In genomic region chr2:171778515-171778914, GRCh38 we compare ENCODE assay signal across 27 cellular contexts.
"Had no signal": no experiment of that assay in that cellular context is flagged by ENCODE, and none has a peak within 500 bp of the region (broad histone marks: within the 10 kb centered on the region; RNA-seq: fewer than 3 reads in every experiment).

No MANE protein-coding gene starts in this region.

- H3K27ac ChIP-seq: colonic mucosa, coronary artery, dorsolateral prefrontal cortex, epithelial cell of prostate, esophagus muscularis mucosa, esophagus squamous epithelium, foreskin keratinocyte, gastrocnemius medialis, gastroesophageal sphincter, heart left ventricle, heart right ventricle had no signal

- FAIRE-seq: colon, endothelial cell of umbilical vein had no signal

- H3K4me1 ChIP-seq: colonic mucosa, esophagus muscularis mucosa, esophagus squamous epithelium, foreskin keratinocyte, gastrocnemius medialis, gastroesophageal sphincter, heart left ventricle, heart right ventricle had no signal

- H3K36me3 ChIP-seq: colonic mucosa had no signal

- H3K27ac Mint-ChIP-seq: dendritic cell treated with granulocyte-macrophage colony-stimulating factor and Interleukin-4, amounts not matched to agents 40 ng/mL and 50 ng/mL, for 4 days; endodermal cell had no signal

- H3K27me3 ChIP-seq: colonic mucosa, dorsolateral prefrontal cortex, esophagus muscularis mucosa, esophagus squamous epithelium, foreskin keratinocyte, gastrocnemius medialis, gastroesophageal sphincter, heart left ventricle, heart right ventricle had no signal

- ATAC-seq: effector memory CD8-positive, alpha-beta T cell; esophagus mucosa; foreskin keratinocyte; gastrocnemius medialis; gastroesophageal sphincter; heart left ventricle; heart right ventricle had no signal

- H3K27me3 Mint-ChIP-seq: dendritic cell treated with granulocyte-macrophage colony-stimulating factor and Interleukin-4, amounts not matched to agents 40 ng/mL and 50 ng/mL, for 4 days; effector memory CD8-positive, alpha-beta T cell had no signal

- H3K4me3 ChIP-seq: colonic mucosa, coronary artery, dorsolateral prefrontal cortex, esophagus muscularis mucosa, esophagus squamous epithelium, gastrocnemius medialis, gastroesophageal sphincter, heart left ventricle, heart right ventricle had no signal

- H3K4me3 Mint-ChIP-seq: dendritic cell treated with granulocyte-macrophage colony-stimulating factor and Interleukin-4, amounts not matched to agents 40 ng/mL and 50 ng/mL, for 4 days; effector memory CD8-positive, alpha-beta T cell; endodermal cell had no signal

- DNase-seq: colonic mucosa; cortex of kidney; dermis blood vessel endothelial cell; dorsolateral prefrontal cortex; effector CD4-positive, alpha-beta T cell; effector CD8-positive, alpha-beta T cell; effector memory CD4-positive, alpha-beta T cell; effector memory CD8-positive, alpha-beta T cell; endodermal cell; erythroblast; esophagus squamous epithelium; foreskin fibroblast; foreskin keratinocyte; foreskin melanocyte; gastrocnemius medialis; glutamatergic neuron; head of caudate nucleus; heart left ventricle; heart right ventricle had no signal

- H3K9me3 ChIP-seq: colonic mucosa, gastrocnemius medialis had no signal

- H3K4me1 Mint-ChIP-seq: endodermal cell had no signal
